In genomic region chr1:223429313-223429731, GRCh38 we compare ENCODE assay signal across 16 cellular contexts. TPM values are rescaled to one million over a fixed set of nuclear protein-coding genes. Genes with fewer than 3 reads are reported as not detected.
DNase-seq lines count a peak whose midpoint lies in the region; ATAC-seq and TF ChIP-seq lines count a peak whose summit lies in the region.
"Had no signal": no experiment of that assay in that cellular context is flagged by ENCODE, and none has a peak within 500 bp of the region (broad histone marks: within the 10 kb centered on the region; RNA-seq: fewer than 3 reads in every experiment).

No MANE protein-coding gene starts in this region.

- peaks cover 6% of the 10 kb centered on the region for H3K4me1 Mint-ChIP-seq in endodermal cell
- no peaks in the 10 kb centered on the region for H3K4me1 Mint-ChIP-seq in activated T-cell treated with anti-CD3 and anti-CD28 coated beads, Interleukin-2, amount 50 U/mL, for 72 hours (ENCODE audit: low read depth)
- peaks cover 10% of the 10 kb centered on the region for H3K4me1 Mint-ChIP-seq in CD4-positive, alpha-beta T cell (ENCODE audit: low read depth)

- ATAC-seq in Right ventricle myocardium inferior, result peak; percentile 89
- peak; percentile 92 to 99 (median 96) for ATAC-seq in psoas muscle
- ATAC-seq in activated T-cell treated with anti-CD3 and anti-CD28 coated beads, Interleukin-2, amount 50 U/mL, for 72 hours (replicated peaks in 1 of 2), result no peak
- ATAC-seq in CD4-positive, alpha-beta T cell (ENCODE audit: poor library complexity), result no peak
- ATAC-seq: naive thymus-derived CD8-positive, alpha-beta T cell had no signal

- CTCF ChIA-PET in CD4-positive, alpha-beta T cell (lab: Charles Lee), result no interaction called here

- H3K9me3 Mint-ChIP-seq in endodermal cell, result peaks cover 4% of the 10 kb centered on the region
- H3K9me3 Mint-ChIP-seq in activated T-cell treated with anti-CD3 and anti-CD28 coated beads, Interleukin-2, amount 50 U/mL, for 72 hours, result no peaks in the 10 kb centered on the region
- peaks cover 7% of the 10 kb centered on the region for H3K9me3 Mint-ChIP-seq in CD4-positive, alpha-beta T cell

- H3K27ac ChIP-seq in angular gyrus (ENCODE audit: low read depth, low read length) (peak overlapping the region; percentile 31), psoas muscle (peak overlapping the region; percentile 71), endodermal cell (ENCODE audit: low read depth, low read length) (no peak overlapping the region)
- H3K27ac ChIP-seq in CD4-positive, alpha-beta T cell (ENCODE audit: low read depth, low read length), result no peak overlapping the region
- H3K27ac ChIP-seq: BLaER1 treated with 17β-estradiol and CSF1 and Interleukin-3, amounts not matched to agents 10 nM and 100 nM had no signal

- intact Hi-C loops in Right ventricle myocardium inferior (cut with DNase I), result no loop called here
- intact Hi-C loops in psoas muscle (cut with DNase I), result no loop called here
- intact Hi-C loops in CD4-positive, alpha-beta T cell (cut with DNase I, micrococcal nuclease), result no loop called here

- no peaks in the 10 kb centered on the region for H3K36me3 ChIP-seq in psoas muscle (ENCODE audit: insufficient read depth in 1 of 2, low read depth in 1 of 2)
- H3K36me3 ChIP-seq in endodermal cell (ENCODE audit: control insufficient read depth, insufficient read depth, low read length), result no peaks in the 10 kb centered on the region
- H3K36me3 ChIP-seq: BLaER1 treated with 17β-estradiol and CSF1 and Interleukin-3, amounts not matched to agents 10 nM and 100 nM had no signal

- H3K27ac Mint-ChIP-seq in endodermal cell, result no peak overlapping the region
- H3K27ac Mint-ChIP-seq in activated T-cell treated with anti-CD3 and anti-CD28 coated beads, Interleukin-2, amount 50 U/mL, for 72 hours, result no peak overlapping the region
- H3K27ac Mint-ChIP-seq in CD4-positive, alpha-beta T cell, result no peak overlapping the region

- H3K4me1 ChIP-seq in psoas muscle (peaks cover 18% of the 10 kb centered on the region), endodermal cell (ENCODE audit: control insufficient read depth, insufficient read depth, low read length) (no peaks in the 10 kb centered on the region)
- H3K4me1 ChIP-seq: BLaER1 treated with 17β-estradiol and CSF1 and Interleukin-3, amounts not matched to agents 10 nM and 100 nM had no signal

- 18 to 43% (median 29%) methylated on average over 2 of the region's 2 CpGs for WGBS in psoas muscle, 3 donors
- WGBS in endodermal cell (ENCODE audit: insufficient coverage in 1 of 2, insufficient read length in 1 of 2), 2 experiments, result 85 to 100% methylated on average over 1 to 2 of the region's 2 CpGs

- H3K9me3 ChIP-seq in psoas muscle, result no peaks in the 10 kb centered on the region
- H3K9me3 ChIP-seq in endodermal cell (ENCODE audit: control insufficient read depth, low read length), result peaks cover 7% of the 10 kb centered on the region
- no peaks in the 10 kb centered on the region for H3K9me3 ChIP-seq in CD4-positive, alpha-beta T cell (ENCODE audit: control insufficient read depth, low read length)

- no peak overlapping the region for H3K4me3 ChIP-seq in psoas muscle
- no peak overlapping the region for H3K4me3 ChIP-seq in endodermal cell (ENCODE audit: low read length)
- H3K4me3 ChIP-seq: BLaER1 treated with 17β-estradiol and CSF1 and Interleukin-3, amounts not matched to agents 10 nM and 100 nM had no signal

- POLR2A ChIA-PET in CD4-positive, alpha-beta T cell (lab: Charles Lee), result no interaction called here

- TF ChIP-seq CTCF in psoas muscle (IDR thresholded peaks at IDR 0.05), result no peak
- TF ChIP-seq CTCF in endodermal cell (conservative IDR thresholded peaks at IDR 0.05), result no peak
- no peak for TF ChIP-seq CTCF in CD4-positive, alpha-beta T cell (IDR thresholded peaks at IDR 0.05)

- no peaks in the 10 kb centered on the region for H3K36me3 Mint-ChIP-seq in endodermal cell (ENCODE audit: low read depth)
- H3K36me3 Mint-ChIP-seq in activated T-cell treated with anti-CD3 and anti-CD28 coated beads, Interleukin-2, amount 50 U/mL, for 72 hours (ENCODE audit: insufficient read depth in 2 of 2), result no peaks in the 10 kb centered on the region
- H3K36me3 Mint-ChIP-seq in CD4-positive, alpha-beta T cell (ENCODE audit: low read depth), result no peaks in the 10 kb centered on the region

- peaks cover 5% of the 10 kb centered on the region for H3K27me3 Mint-ChIP-seq in endodermal cell (ENCODE audit: insufficient read depth)
- no peaks in the 10 kb centered on the region for H3K27me3 Mint-ChIP-seq in activated T-cell treated with anti-CD3 and anti-CD28 coated beads, Interleukin-2, amount 50 U/mL, for 72 hours (ENCODE audit: low read depth)
- no peaks in the 10 kb centered on the region for H3K27me3 Mint-ChIP-seq in CD4-positive, alpha-beta T cell

- H3K9ac ChIP-seq in endodermal cell (ENCODE audit: extremely low read depth, low read length, poor library complexity, severe bottlenecking), result no peak overlapping the region
- H3K9ac ChIP-seq: BLaER1 treated with 17β-estradiol and CSF1 and Interleukin-3, amounts not matched to agents 10 nM and 100 nM had no signal

- H3K27me3 ChIP-seq in psoas muscle (ENCODE audit: insufficient read depth in 3 of 3, low read length in 2 of 3) (no peaks in the 10 kb centered on the region), endodermal cell (ENCODE audit: control insufficient read depth, insufficient read depth, low read length, poor library complexity, severe bottlenecking) (no peaks in the 10 kb centered on the region)
- H3K27me3 ChIP-seq in CD4-positive, alpha-beta T cell (ENCODE audit: control insufficient read depth, insufficient read depth, low read length), result no peaks in the 10 kb centered on the region
- H3K27me3 ChIP-seq: BLaER1 treated with 17β-estradiol and CSF1 and Interleukin-3, amounts not matched to agents 10 nM and 100 nM had no signal

- DNase-seq in Daoy (ENCODE audit: low read depth) (peak; percentile 59), Right ventricle myocardium inferior (ENCODE audit: missing footprints) (no peak), psoas muscle (peak in 1 of 2 donors; percentile 57), endodermal cell (no peak)
- no peak for DNase-seq in stimulated activated CD4-positive, alpha-beta T cell treated with anti-CD3 and anti-CD28 coated beads, Interleukin-4, amount 100 ng/mL, for 24 hours
- no peak for DNase-seq in activated T-cell treated with anti-CD3 and anti-CD28 coated beads, Interleukin-2, amount 50 U/mL, for 72 hours
- DNase-seq in CD4-positive, alpha-beta T cell, result no peak
- DNase-seq: activated CD4-positive, alpha-beta T cell treated with anti-CD3 and anti-CD28 coated beads, Interleukin-2, amount 50 U/mL, for 1 hour; naive thymus-derived CD8-positive, alpha-beta T cell; NCI-H2171 treated with DMSO at 0.1 percent for 48 hours; stimulated activated CD8-positive, alpha-beta memory T cell treated with anti-CD3 and anti-CD28 coated beads, Interleukin-4, amount 100 ng/mL, for 48 hours had no signal

- no peak overlapping the region for H3K4me3 Mint-ChIP-seq in endodermal cell
- no peak overlapping the region for H3K4me3 Mint-ChIP-seq in activated T-cell treated with anti-CD3 and anti-CD28 coated beads, Interleukin-2, amount 50 U/mL, for 72 hours
- H3K4me3 Mint-ChIP-seq in CD4-positive, alpha-beta T cell, result no peak overlapping the region
- H3K4me3 Mint-ChIP-seq: naive thymus-derived CD8-positive, alpha-beta T cell had no signal

RNA-seq across cellular contexts. Expression of gene CCDC185, which starts 36.1 kb away (rescaled TPM):
- total RNA-seq in Daoy (2014; rRNA removed; shearing (Covaris generic)), result 0.06 and 0.11 TPM in 2 replicates
- total RNA-seq in Right ventricle myocardium inferior, result not detected
- not detected for total RNA-seq in psoas muscle
- not detected for polyA plus RNA-seq in psoas muscle
- not detected for total RNA-seq in endodermal cell
- not detected for polyA plus RNA-seq in endodermal cell (2013, experiment 1 of 2)
- not detected for polyA plus RNA-seq in endodermal cell (2013, experiment 2 of 2)
- total RNA-seq in activated T-cell treated with anti-CD3 and anti-CD28 coated beads, Interleukin-2, amount 50 U/mL, for 72 hours, result not detected
- not detected for total RNA-seq in CD4-positive, alpha-beta T cell
- total RNA-seq: fibroblast of lung; LHCN-M2; naive thymus-derived CD8-positive, alpha-beta T cell; T-helper 1 cell treated with Interleukin-12 subunit alpha and Interleukin-12 subunit beta and Interleukin-4 antibody, amounts not matched to agents 30 ng/mL and 1 ng/mL, for 36 hours had no signal
- polyA plus RNA-seq: fibroblast of lung; naive thymus-derived CD8-positive, alpha-beta T cell had no signal

Comparison
In these comparisons a context has a peak if more than half of its experiments do, and no peak if none do; other contexts are left out.
1. H3K27ac ChIP-seq: peak in angular gyrus (single experiment) and psoas muscle (single experiment); none in endodermal cell (single experiment) and CD4-positive, alpha-beta T cell (single experiment).
2. ATAC-seq: peak in Right ventricle myocardium inferior (single experiment) and psoas muscle (4 of 4); none in activated T-cell treated with anti-CD3 and anti-CD28 coated beads, Interleukin-2, amount 50 U/mL, for 72 hours (0 of 2) and CD4-positive, alpha-beta T cell (single experiment).